In genomic region chr3:128344046-128344368, GRCh38 we compare ENCODE assay signal across 1 cellular context.
TF ChIP-seq lines count a peak whose summit lies in the region.

No MANE protein-coding gene starts in this region.

TF ChIP-seq in HCT116, 20 proteins besides CTCF, POLR2A, EP300 and RAD21 (continued from another document):
- no peak for TF ChIP-seq ZBTB33 (IDR thresholded peaks at IDR 0.05; ENCODE audit: extremely low read depth, insufficient replicate concordance, low read length)
- TF ChIP-seq POLR2AphosphoS5 (IDR thresholded peaks at IDR 0.05; ENCODE audit: low read depth, low read length) = no peak
